In genomic region chr3:60887574-60887973, GRCh38 we compare ENCODE assay signal across 5 cellular contexts.
"Had no signal": no experiment of that assay in that cellular context is flagged by ENCODE, and none has a peak within 500 bp of the region (broad histone marks: within the 10 kb centered on the region; RNA-seq: fewer than 3 reads in every experiment).

No MANE protein-coding gene starts in this region.

- H3K27ac ChIP-seq: GM23248 had no signal

- H3K4me3 ChIP-seq: GM23248 had no signal

- DNase-seq: GM23248, H9, HCEC 1CT, IMR-90, KBM-7 had no signal

- H3K9ac ChIP-seq: GM23248 had no signal

- H2AFZ ChIP-seq: GM23248 had no signal
